32 cellular contexts compared by ENCODE assay signal in genomic region chr14:21205026-21205677, GRCh38. TPM values are rescaled to one million over a fixed set of nuclear protein-coding genes. Genes with fewer than 3 reads are reported as not detected.
DNase-seq lines count a peak whose midpoint lies in the region; ATAC-seq and TF ChIP-seq lines count a peak whose summit lies in the region.
"Had no signal": no experiment of that assay in that cellular context is flagged by ENCODE, and none has a peak within 500 bp of the region (broad histone marks: within the 10 kb centered on the region; RNA-seq: fewer than 3 reads in every experiment).

No MANE protein-coding gene starts in this region.

- CTCF ChIA-PET in activated CD4-positive, alpha-beta T cell treated with anti-CD3 and anti-CD28 coated beads for 36 hours (lab: Charles Lee), result no interaction called here

- H3K36me3 ChIP-seq in DND-41 (ENCODE audit: insufficient read depth, low read length), result peaks cover 35% of the 10 kb centered on the region
- H3K36me3 ChIP-seq in vagina, result peaks cover 0 to 36% of the 10 kb centered on the region in 2 donors

- no peak overlapping the region for H3K4me3 Mint-ChIP-seq in activated CD4-positive, alpha-beta T cell treated with anti-CD3 and anti-CD28 coated beads for 36 hours
- H3K4me3 Mint-ChIP-seq in activated CD4-positive, alpha-beta T cell treated with anti-CD3 and anti-CD28 coated beads, Interleukin-2, amount 10 ng/mL, durations not matched to agents 24 days and 14 days, result no peak overlapping the region
- H3K4me3 Mint-ChIP-seq in T-helper 17 cell, result no peak overlapping the region
- H3K4me3 Mint-ChIP-seq: CD14-positive monocyte, memory B cell had no signal

- no peak overlapping the region for H3K9ac ChIP-seq in DND-41 (ENCODE audit: low read depth, low read length)

- H3K4me1 ChIP-seq in DND-41 (ENCODE audit: insufficient read depth, low read length) (no peaks in the 10 kb centered on the region), vagina (no peaks in the 10 kb centered on the region)
- H3K4me1 ChIP-seq: breast epithelium had no signal

- H3K9me3 ChIP-seq in DND-41 (ENCODE audit: insufficient read depth, low read length, severe bottlenecking) (no peaks in the 10 kb centered on the region), T-helper 17 cell (ENCODE audit: control insufficient read depth, low read length, poor library complexity, severe bottlenecking) (no peaks in the 10 kb centered on the region), vagina (no peaks in the 10 kb centered on the region)
- H3K9me3 ChIP-seq: breast epithelium, gastrocnemius medialis, thyroid gland had no signal

- DNase-seq in activated CD4-positive, alpha-beta T cell treated with anti-CD3 and anti-CD28 coated beads for 36 hours, result no peak
- no peak for DNase-seq in activated CD4-positive, alpha-beta T cell treated with anti-CD3 and anti-CD28 coated beads, Interleukin-2, amount 10 ng/mL, durations not matched to agents 24 days and 14 days
- no peak for DNase-seq in DND-41
- no peak for DNase-seq in T-helper 17 cell
- DNase-seq in left lobe of liver (ENCODE audit: low spot score), result no peak
- DNase-seq in vagina (ENCODE audit: extremely low spot score in 2 of 2), result no peak
- DNase-seq in SKM-1 treated with dmso at 0.1 percent for 144 hours (lab: John Stamatoyannopoulos, UW; ENCODE audit: unreplicated experiment), result no peak
- DNase-seq: activated CD4-positive, alpha-beta T cell treated with anti-CD3 and anti-CD28 coated beads for 48 hours; activated naive CD4-positive, alpha-beta T cell treated with Interleukin-2 at 50 U/mL for 16 hours; anterior cingulate cortex; Calu3; gastrocnemius medialis; MV-4-11; NCI-H1436 treated with DMSO at 0.1 percent for 48 hours; NCI-H446; NCI-H748 treated with DMSO at 0.1 percent for 48 hours; SIG-M5; stimulated activated CD8-positive, alpha-beta memory T cell treated with anti-CD3 and anti-CD28 coated beads, Interleukin-4, amount 100 ng/mL, for 48 hours; SW 1271; T1000 had no signal

- intact Hi-C loops in activated CD4-positive, alpha-beta T cell treated with anti-CD3 and anti-CD28 coated beads for 36 hours (cut with DNase I, micrococcal nuclease), result no loop called here
- intact Hi-C loops in activated CD4-positive, alpha-beta T cell treated with anti-CD3 and anti-CD28 coated beads, Interleukin-2, amount 10 ng/mL, durations not matched to agents 24 days and 14 days (cut with micrococcal nuclease), result no loop called here
- intact Hi-C loops in vagina (cut with DNase I), result no loop called here

- H3K27me3 Mint-ChIP-seq in activated CD4-positive, alpha-beta T cell treated with anti-CD3 and anti-CD28 coated beads for 36 hours, result no peaks in the 10 kb centered on the region
- no peaks in the 10 kb centered on the region for H3K27me3 Mint-ChIP-seq in activated CD4-positive, alpha-beta T cell treated with anti-CD3 and anti-CD28 coated beads, Interleukin-2, amount 10 ng/mL, durations not matched to agents 24 days and 14 days
- H3K27me3 Mint-ChIP-seq in T-helper 17 cell, result no peaks in the 10 kb centered on the region
- H3K27me3 Mint-ChIP-seq: memory B cell had no signal

- POLR2A ChIA-PET in activated CD4-positive, alpha-beta T cell treated with anti-CD3 and anti-CD28 coated beads for 36 hours (lab: Charles Lee), result no interaction called here

- no peak for TF ChIP-seq POLR2A in vagina (IDR thresholded peaks at IDR 0.05)

- TF ChIP-seq CTCF in DND-41 (IDR thresholded peaks at IDR 0.05; ENCODE audit: borderline replicate concordance, extremely low read depth, low read length, poor library complexity, severe bottlenecking), result no peak
- no peak for TF ChIP-seq CTCF in vagina (IDR thresholded peaks at IDR 0.05)

- H2AFZ ChIP-seq in DND-41 (ENCODE audit: low read depth, low read length), result no peak overlapping the region
- H2AFZ ChIP-seq: hepatocyte had no signal

- H3K27ac Mint-ChIP-seq in activated CD4-positive, alpha-beta T cell treated with anti-CD3 and anti-CD28 coated beads for 36 hours, result peak overlapping the region; percentile 55
- H3K27ac Mint-ChIP-seq in activated CD4-positive, alpha-beta T cell treated with anti-CD3 and anti-CD28 coated beads, Interleukin-2, amount 10 ng/mL, durations not matched to agents 24 days and 14 days, result no peak overlapping the region
- peak overlapping the region; percentile 66 for H3K27ac Mint-ChIP-seq in T-helper 17 cell
- H3K27ac Mint-ChIP-seq: memory B cell had no signal

- peaks cover 65% of the 10 kb centered on the region for H3K36me3 Mint-ChIP-seq in activated CD4-positive, alpha-beta T cell treated with anti-CD3 and anti-CD28 coated beads for 36 hours (ENCODE audit: low read depth)
- peaks cover 78% of the 10 kb centered on the region for H3K36me3 Mint-ChIP-seq in activated CD4-positive, alpha-beta T cell treated with anti-CD3 and anti-CD28 coated beads, Interleukin-2, amount 10 ng/mL, durations not matched to agents 24 days and 14 days (ENCODE audit: low read depth)
- peaks cover 11% of the 10 kb centered on the region for H3K36me3 Mint-ChIP-seq in T-helper 17 cell (ENCODE audit: low read depth)

- no peaks in the 10 kb centered on the region for H3K79me2 ChIP-seq in DND-41 (ENCODE audit: insufficient read depth, low read length)

- no peak overlapping the region for H3K27ac ChIP-seq in DND-41 (ENCODE audit: low read length)
- no peak overlapping the region for H3K27ac ChIP-seq in vagina
- H3K27ac ChIP-seq: breast epithelium, hepatocyte, thyroid gland, VCaP had no signal

- H3K4me2 ChIP-seq in DND-41 (ENCODE audit: insufficient read depth, low read length), result no peak overlapping the region
- H3K4me2 ChIP-seq: hepatocyte had no signal

- no peak overlapping the region for H3K4me3 ChIP-seq in DND-41 (ENCODE audit: low read depth in 1 of 2, low read length in 2 of 2)
- no peak overlapping the region for H3K4me3 ChIP-seq in vagina
- H3K4me3 ChIP-seq: breast epithelium, gastrocnemius medialis, hepatocyte, thyroid gland had no signal

- peaks cover 26% of the 10 kb centered on the region; the same call in 1 of the 2 replicates for H4K20me1 ChIP-seq in DND-41 (ENCODE audit: insufficient read depth, low read length)

- no peaks in the 10 kb centered on the region for H3K9me3 Mint-ChIP-seq in activated CD4-positive, alpha-beta T cell treated with anti-CD3 and anti-CD28 coated beads for 36 hours (ENCODE audit: low read depth)
- no peaks in the 10 kb centered on the region for H3K9me3 Mint-ChIP-seq in activated CD4-positive, alpha-beta T cell treated with anti-CD3 and anti-CD28 coated beads, Interleukin-2, amount 10 ng/mL, durations not matched to agents 24 days and 14 days
- H3K9me3 Mint-ChIP-seq: CD14-positive monocyte, memory B cell had no signal

- H3K27me3 ChIP-seq in DND-41 (ENCODE audit: insufficient read depth, low read length, poor library complexity), result no peaks in the 10 kb centered on the region
- H3K27me3 ChIP-seq in vagina, result no peaks in the 10 kb centered on the region
- H3K27me3 ChIP-seq: breast epithelium, gastrocnemius medialis, hepatocyte, thyroid gland had no signal

- H3K4me1 Mint-ChIP-seq in activated CD4-positive, alpha-beta T cell treated with anti-CD3 and anti-CD28 coated beads for 36 hours, result peaks cover 10% of the 10 kb centered on the region
- H3K4me1 Mint-ChIP-seq in activated CD4-positive, alpha-beta T cell treated with anti-CD3 and anti-CD28 coated beads, Interleukin-2, amount 10 ng/mL, durations not matched to agents 24 days and 14 days, result peaks cover 16% of the 10 kb centered on the region
- peaks cover 25% of the 10 kb centered on the region for H3K4me1 Mint-ChIP-seq in T-helper 17 cell

- no peak for ATAC-seq in activated CD4-positive, alpha-beta T cell treated with anti-CD3 and anti-CD28 coated beads for 36 hours
- ATAC-seq in DND-41 (ENCODE audit: insufficient read depth, low read depth), result peak; percentile 3; the same call in 1 of the 3 replicates
- ATAC-seq in T-helper 17 cell, result no peak
- ATAC-seq in left lobe of liver, result peak; percentile 66
- no peak for ATAC-seq in HG03280 (IDR thresholded peaks at IDR 0.05; ENCODE audit: unreplicated experiment)
- ATAC-seq: gastrocnemius medialis, sciatic nerve had no signal

RNA-seq across cellular contexts. Expression of gene OR5AU1, which starts 49.3 kb away (rescaled TPM):
- under 1 TPM in 1 of 2 experiments, not detected in 1; 0.02 TPM for total RNA-seq in activated CD4-positive, alpha-beta T cell treated with anti-CD3 and anti-CD28 coated beads for 36 hours
- total RNA-seq in activated CD4-positive, alpha-beta T cell treated with anti-CD3 and anti-CD28 coated beads, Interleukin-2, amount 10 ng/mL, durations not matched to agents 24 days and 14 days, result not detected in 2 replicates
- total RNA-seq in T-helper 17 cell, result not detected
- total RNA-seq in left lobe of liver, result not detected
- total RNA-seq in vagina, result not detected
- total RNA-seq: breast epithelium, Daoy, endothelial cell of umbilical vein, gastrocnemius medialis, H1, hepatocyte, posterior vena cava, sciatic nerve, thyroid gland had no signal

Comparison
In these comparisons a context has a peak if more than half of its experiments do, and no peak if none do; other contexts are left out.
1. ATAC-seq: peak in DND-41 (single experiment) and left lobe of liver (single experiment); none in activated CD4-positive, alpha-beta T cell treated with anti-CD3 and anti-CD28 coated beads for 36 hours (single experiment), T-helper 17 cell (single experiment) and HG03280 (single experiment).